Comparison of ENCODE assay signal across 1 cellular context in genomic region chr7:71015260-71015900, GRCh38.
TF ChIP-seq lines count a peak whose summit lies in the region.

No MANE protein-coding gene starts in this region.

TF ChIP-seq in GM23338, 12 proteins besides CTCF, POLR2A, EP300 and RAD21:
- TF ChIP-seq REST (IDR thresholded peaks at IDR 0.05; ENCODE audit: unreplicated experiment) (no peak), CREB1 (CRISPR knock-in tag; IDR thresholded peaks at IDR 0.05; ENCODE audit: low read depth) (no peak), ETS1 (IDR thresholded peaks at IDR 0.05) (no peak), EZH2phosphoT487 (IDR thresholded peaks at IDR 0.05; ENCODE audit: unreplicated experiment) (no peak), POLR2AphosphoS5 (IDR thresholded peaks at IDR 0.05; ENCODE audit: low read depth) (no peak), EZH2 (IDR thresholded peaks at IDR 0.05; ENCODE audit: low read depth, unreplicated experiment) (no peak), STAT1 (IDR thresholded peaks at IDR 0.05; ENCODE audit: unreplicated experiment) (no peak), ZNF331 (CRISPR knock-in tag; IDR thresholded peaks at IDR 0.05; ENCODE audit: low read depth) (no peak), NANOG (IDR thresholded peaks at IDR 0.05; ENCODE audit: borderline replicate concordance) (no peak), JUNB (IDR thresholded peaks at IDR 0.05; ENCODE audit: unreplicated experiment) (no peak), ZNF114 (CRISPR knock-in tag; IDR thresholded peaks at IDR 0.05) (no peak)
- TF ChIP-seq, protein P1, sequence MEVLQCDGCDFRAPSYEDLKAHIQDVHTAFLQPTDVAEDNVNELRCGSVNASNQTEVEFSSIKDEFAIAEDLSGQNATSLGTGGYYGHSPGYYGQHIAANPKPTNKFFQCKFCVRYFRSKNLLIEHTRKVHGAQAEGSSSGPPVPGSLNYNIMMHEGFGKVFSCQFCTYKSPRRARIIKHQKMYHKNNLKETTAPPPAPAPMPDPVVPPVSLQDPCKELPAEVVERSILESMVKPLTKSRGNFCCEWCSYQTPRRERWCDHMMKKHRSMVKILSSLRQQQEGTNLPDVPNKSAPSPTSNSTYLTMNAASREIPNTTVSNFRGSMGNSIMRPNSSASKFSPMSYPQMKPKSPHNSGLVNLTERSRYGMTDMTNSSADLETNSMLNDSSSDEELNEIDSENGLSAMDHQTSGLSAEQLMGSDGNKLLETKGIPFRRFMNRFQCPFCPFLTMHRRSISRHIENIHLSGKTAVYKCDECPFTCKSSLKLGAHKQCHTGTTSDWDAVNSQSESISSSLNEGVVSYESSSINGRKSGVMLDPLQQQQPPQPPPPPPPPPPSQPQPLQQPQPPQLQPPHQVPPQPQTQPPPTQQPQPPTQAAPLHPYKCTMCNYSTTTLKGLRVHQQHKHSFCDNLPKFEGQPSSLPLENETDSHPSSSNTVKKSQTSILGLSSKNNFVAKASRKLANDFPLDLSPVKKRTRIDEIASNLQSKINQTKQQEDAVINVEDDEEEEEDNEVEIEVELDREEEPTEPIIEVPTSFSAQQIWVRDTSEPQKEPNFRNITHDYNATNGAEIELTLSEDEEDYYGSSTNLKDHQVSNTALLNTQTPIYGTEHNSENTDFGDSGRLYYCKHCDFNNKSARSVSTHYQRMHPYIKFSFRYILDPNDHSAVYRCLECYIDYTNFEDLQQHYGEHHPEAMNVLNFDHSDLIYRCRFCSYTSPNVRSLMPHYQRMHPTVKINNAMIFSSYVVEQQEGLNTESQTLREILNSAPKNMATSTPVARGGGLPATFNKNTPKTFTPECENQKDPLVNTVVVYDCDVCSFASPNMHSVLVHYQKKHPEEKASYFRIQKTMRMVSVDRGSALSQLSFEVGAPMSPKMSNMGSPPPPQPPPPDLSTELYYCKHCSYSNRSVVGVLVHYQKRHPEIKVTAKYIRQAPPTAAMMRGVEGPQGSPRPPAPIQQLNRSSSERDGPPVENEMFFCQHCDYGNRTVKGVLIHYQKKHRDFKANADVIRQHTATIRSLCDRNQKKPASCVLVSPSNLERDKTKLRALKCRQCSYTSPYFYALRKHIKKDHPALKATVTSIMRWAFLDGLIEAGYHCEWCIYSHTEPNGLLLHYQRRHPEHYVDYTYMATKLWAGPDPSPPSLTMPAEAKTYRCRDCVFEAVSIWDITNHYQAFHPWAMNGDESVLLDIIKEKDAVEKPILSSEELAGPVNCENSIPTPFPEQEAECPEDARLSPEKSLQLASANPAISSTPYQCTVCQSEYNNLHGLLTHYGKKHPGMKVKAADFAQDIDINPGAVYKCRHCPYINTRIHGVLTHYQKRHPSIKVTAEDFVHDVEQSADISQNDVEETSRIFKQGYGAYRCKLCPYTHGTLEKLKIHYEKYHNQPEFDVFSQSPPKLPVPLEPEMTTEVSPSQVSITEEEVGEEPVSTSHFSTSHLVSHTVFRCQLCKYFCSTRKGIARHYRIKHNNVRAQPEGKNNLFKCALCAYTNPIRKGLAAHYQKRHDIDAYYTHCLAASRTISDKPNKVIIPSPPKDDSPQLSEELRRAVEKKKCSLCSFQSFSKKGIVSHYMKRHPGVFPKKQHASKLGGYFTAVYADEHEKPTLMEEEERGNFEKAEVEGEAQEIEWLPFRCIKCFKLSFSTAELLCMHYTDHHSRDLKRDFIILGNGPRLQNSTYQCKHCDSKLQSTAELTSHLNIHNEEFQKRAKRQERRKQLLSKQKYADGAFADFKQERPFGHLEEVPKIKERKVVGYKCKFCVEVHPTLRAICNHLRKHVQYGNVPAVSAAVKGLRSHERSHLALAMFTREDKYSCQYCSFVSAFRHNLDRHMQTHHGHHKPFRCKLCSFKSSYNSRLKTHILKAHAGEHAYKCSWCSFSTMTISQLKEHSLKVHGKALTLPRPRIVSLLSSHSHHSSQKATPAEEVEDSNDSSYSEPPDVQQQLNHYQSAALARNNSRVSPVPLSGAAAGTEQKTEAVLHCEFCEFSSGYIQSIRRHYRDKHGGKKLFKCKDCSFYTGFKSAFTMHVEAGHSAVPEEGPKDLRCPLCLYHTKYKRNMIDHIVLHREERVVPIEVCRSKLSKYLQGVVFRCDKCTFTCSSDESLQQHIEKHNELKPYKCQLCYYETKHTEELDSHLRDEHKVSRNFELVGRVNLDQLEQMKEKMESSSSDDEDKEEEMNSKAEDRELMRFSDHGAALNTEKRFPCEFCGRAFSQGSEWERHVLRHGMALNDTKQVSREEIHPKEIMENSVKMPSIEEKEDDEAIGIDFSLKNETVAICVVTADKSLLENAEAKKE (CRISPR knock-in tag; IDR thresholded peaks at IDR 0.05): no peak
